In genomic region chr11:70709596-70709995, GRCh38 we compare ENCODE assay signal across 22 cellular contexts.
DNase-seq lines count a peak whose midpoint lies in the region; ATAC-seq, FAIRE-seq and TF ChIP-seq lines count a peak whose summit lies in the region.
"Had no signal": no experiment of that assay in that cellular context is flagged by ENCODE, and none has a peak within 500 bp of the region (broad histone marks: within the 10 kb centered on the region; RNA-seq: fewer than 3 reads in every experiment).

No MANE protein-coding gene starts in this region.

- H3K9me3 Mint-ChIP-seq in nephron progenitor cell = no peaks in the 10 kb centered on the region
- H3K9me3 Mint-ChIP-seq: CD4-positive, alpha-beta T cell; CD8-positive, alpha-beta T cell had no signal

- intact Hi-C loops in HepG2 (cut with micrococcal nuclease; ENCODE audit: unreplicated experiment) (no loop called here), right lobe of liver (cut with DNase I) (no loop called here), posterior vena cava (cut with DNase I) (loop anchor here in 1 of 2 donors (1.0 kb wide), 1 partner anchor 84 kb away; no protein-coding TSS in a partner anchor), upper lobe of right lung (cut with DNase I) (no loop called here)

- H3K4me1 ChIP-seq in HepG2 (ENCODE audit: insufficient read depth, low read length) (peaks cover 8% of the 10 kb centered on the region; the same call in 1 of the 2 replicates), right lobe of liver (no peaks in the 10 kb centered on the region), upper lobe of right lung (no peaks in the 10 kb centered on the region)

- H4K20me1 ChIP-seq in HepG2 (ENCODE audit: insufficient read depth, low read length) = 0 out of 2 replicates have a peak, but pooled peaks cover 5% of the 10 kb centered on the region

- peaks cover 55% of the 10 kb centered on the region for H3K4me1 Mint-ChIP-seq in nephron progenitor cell
- H3K4me1 Mint-ChIP-seq: B cell had no signal

- H3K4me3 ChIP-seq in HepG2 (replicated peaks in 1 of 3; ENCODE audit: insufficient read depth in 1 of 3, low read depth in 2 of 3, low read length in 3 of 3) (no peak overlapping the region), right lobe of liver (no peak overlapping the region), upper lobe of right lung (no peak overlapping the region)
- H3K4me3 ChIP-seq: BLaER1 treated with 17β-estradiol and CSF1 and Interleukin-3, amounts not matched to agents 10 nM and 100 nM had no signal

- H3K4me3 Mint-ChIP-seq in nephron progenitor cell = no peak overlapping the region
- H3K4me3 Mint-ChIP-seq: B cell; CD4-positive, alpha-beta T cell; CD8-positive, alpha-beta T cell had no signal

- no peaks in the 10 kb centered on the region for H3K79me2 ChIP-seq in HepG2 (ENCODE audit: insufficient read depth, low read length)

- DNase-seq in HepG2 (ENCODE audit: low spot score) (no peak), right lobe of liver (no peak), nephron progenitor cell (no peak), posterior vena cava (ENCODE audit: low spot score) (peak; percentile 79), upper lobe of right lung (peak; percentile 51), erythroblast (lab: John Stamatoyannopoulos, UW) (no peak), AML-193 (lab: John Stamatoyannopoulos, UW) (no peak), middle frontal gyrus (ENCODE audit: extremely low spot score, low spot score) (no peak)
- DNase-seq: 8988T; ACHN; CD4-positive, alpha-beta T cell; CD8-positive, alpha-beta T cell; DMS 273 treated with DMSO at 0.1 percent for 48 hours; DMS79 treated with DMSO at 0.1 percent for 48 hours; GF-D8 had no signal

- peak overlapping the region; percentile 40 for H3K27ac Mint-ChIP-seq in nephron progenitor cell
- H3K27ac Mint-ChIP-seq: B cell; CD4-positive, alpha-beta T cell; CD8-positive, alpha-beta T cell had no signal

- H2AFZ ChIP-seq in HepG2 (ENCODE audit: low read length) = no peak overlapping the region

- H3K9me3 ChIP-seq in HepG2 (ENCODE audit: low read length) (no peaks in the 10 kb centered on the region), right lobe of liver (no peaks in the 10 kb centered on the region), upper lobe of right lung (no peaks in the 10 kb centered on the region)
- H3K9me3 ChIP-seq: BLaER1 treated with 17β-estradiol and CSF1 and Interleukin-3, amounts not matched to agents 10 nM and 100 nM had no signal

- 98% methylated on average over 16 of the region's 16 CpGs for WGBS in HepG2 (ENCODE audit: low lambda C conversion rate)
- 95% methylated on average over 7 of the region's 16 CpGs for WGBS in right lobe of liver (ENCODE audit: insufficient coverage, low coverage, low lambda C conversion rate, missing lambda C conversion rate)

- H3K27me3 ChIP-seq in HepG2 (ENCODE audit: control insufficient read depth in 1 of 2, insufficient read depth in 2 of 2, low read length in 2 of 2) = no peaks in the 10 kb centered on the region
- H3K27me3 ChIP-seq in right lobe of liver = no peaks in the 10 kb centered on the region
- H3K27me3 ChIP-seq in upper lobe of right lung = no peaks in the 10 kb centered on the region

- H3K36me3 ChIP-seq in HepG2 (replicated peaks in 1 of 2; ENCODE audit: control insufficient read depth in 1 of 2, insufficient read depth in 2 of 2, low read length in 2 of 2) (peaks cover 3 to 21% of the 10 kb centered on the region in 2 experiments; a peak in 4 of 5 replicates), right lobe of liver (no peaks in the 10 kb centered on the region), upper lobe of right lung (no peaks in the 10 kb centered on the region)
- H3K36me3 ChIP-seq: BLaER1 treated with 17β-estradiol and CSF1 and Interleukin-3, amounts not matched to agents 10 nM and 100 nM had no signal

- H3K27me3 Mint-ChIP-seq in nephron progenitor cell (ENCODE audit: low read depth, poor library complexity) = peaks cover 3% of the 10 kb centered on the region

- H3K36me3 Mint-ChIP-seq in nephron progenitor cell (ENCODE audit: low read depth) = no peaks in the 10 kb centered on the region
- H3K36me3 Mint-ChIP-seq: CD8-positive, alpha-beta T cell had no signal

- TF ChIP-seq POLR2A in HepG2 (IDR thresholded peaks at IDR 0.05; ENCODE audit: insufficient read depth in 1 of 2, low read depth in 2 of 2, low read length in 2 of 2) = no peak
- no peak for TF ChIP-seq POLR2A in right lobe of liver (IDR thresholded peaks at IDR 0.05)
- no peak for TF ChIP-seq POLR2A in erythroblast (IDR thresholded peaks at IDR 0.05; ENCODE audit: low read length)

- FAIRE-seq in HepG2 (lab: Jason Lieb, UNC) = no peak
- FAIRE-seq: A204.1, G401.6, GM12891, GM19239 had no signal

- H3K4me2 ChIP-seq in HepG2 (ENCODE audit: low read depth, low read length) = no peak overlapping the region
- H3K4me2 ChIP-seq: BLaER1 treated with 17β-estradiol and CSF1 and Interleukin-3, amounts not matched to agents 10 nM and 100 nM had no signal

- TF ChIP-seq RAD21 in HepG2 (CRISPR knock-in tag; IDR thresholded peaks at IDR 0.05) = no peak

- TF ChIP-seq CTCF in HepG2 (CRISPR knock-in tag; IDR thresholded peaks at IDR 0.05) = no peak
- TF ChIP-seq CTCF in right lobe of liver (IDR thresholded peaks at IDR 0.05) = no peak
- no peak for TF ChIP-seq CTCF in nephron progenitor cell (IDR thresholded peaks at IDR 0.05)
- no peak for TF ChIP-seq CTCF in upper lobe of right lung (IDR thresholded peaks at IDR 0.05)

- no TSS peak for BruUV-seq in HepG2 (replicated peaks; lab: Mats Ljungman, UMichigan)

- H3K27ac ChIP-seq in HepG2 (ENCODE audit: extremely low read length, insufficient read depth, low read length) (no peak overlapping the region), right lobe of liver (no peak overlapping the region), upper lobe of right lung (no peak overlapping the region)
- H3K27ac ChIP-seq: BLaER1 treated with 17β-estradiol and CSF1 and Interleukin-3, amounts not matched to agents 10 nM and 100 nM; C4-2B had no signal

- H3K9ac ChIP-seq in HepG2 (ENCODE audit: insufficient read depth, low read depth, low read length) = no peak overlapping the region
- H3K9ac ChIP-seq: BLaER1 treated with 17β-estradiol and CSF1 and Interleukin-3, amounts not matched to agents 10 nM and 100 nM had no signal

- ATAC-seq in HepG2 (no peak), right lobe of liver (no peak), upper lobe of right lung (no peak)
- ATAC-seq: CD8-positive, alpha-beta T cell had no signal

- POLR2A ChIA-PET in HepG2 (lab: Yijun Ruan, JAX) = no interaction called here

- in situ Hi-C loops in HepG2 (cut with HindIII; ENCODE audit: extremely low pct_ligation_motif_present, low pct_unique_long_range_greater_than_20kb) = no loop called here

- CTCF ChIA-PET in HepG2 (lab: Yijun Ruan, JAX; ENCODE audit: low intra/inter-chr PET ratio, low total read pairs) = no interaction called here

- TF ChIP-seq EP300 in HepG2 (IDR thresholded peaks at IDR 0.05; ENCODE audit: low read depth in 2 of 2, low read length in 2 of 2) (no peak), HepG2 (CRISPR knock-in tag; IDR thresholded peaks at IDR 0.05; ENCODE audit: borderline replicate concordance) (no peak)

TF ChIP-seq in HepG2, 621 proteins besides CTCF, POLR2A, EP300 and RAD21:
- peak; percentile 81 for TF ChIP-seq ZNF629 (CRISPR knock-in tag; conservative IDR thresholded peaks at IDR 0.05)
- TF ChIP-seq ZNF138 (CRISPR knock-in tag; IDR thresholded peaks at IDR 0.05; ENCODE audit: low read depth) = no peak
TF ChIP-seq in HepG2: peak in this region for 1.

Comparison
In these comparisons a context has a peak if more than half of its experiments do, and no peak if none do; other contexts are left out.
1. DNase-seq: peak in posterior vena cava (single experiment) and upper lobe of right lung (single experiment); none in HepG2 (single experiment), right lobe of liver (0 of 3), nephron progenitor cell (single experiment), erythroblast (0 of 2), AML-193 (0 of 2) and middle frontal gyrus (single experiment).